In the genomic region with DNA sequence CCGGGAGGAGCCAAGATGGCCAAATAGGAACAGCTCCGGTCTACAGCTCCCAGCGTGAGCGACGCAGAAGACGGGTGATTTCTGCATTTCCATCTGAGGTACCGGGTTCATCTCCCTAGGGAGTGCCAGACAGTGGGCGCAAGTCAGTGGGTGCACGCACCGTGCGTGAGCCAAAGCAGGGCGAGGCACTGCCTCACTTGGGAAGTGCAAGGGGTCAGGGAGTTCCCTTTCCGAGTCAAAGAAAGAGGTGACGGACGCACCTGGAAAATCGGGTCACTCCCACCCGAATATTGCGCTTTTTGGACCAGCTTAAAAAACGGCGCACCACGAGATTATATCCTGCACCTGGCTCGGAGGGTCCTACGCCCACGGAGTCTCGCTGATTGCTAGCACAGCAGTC, we compare ENCODE assay signal across 8 cellular contexts.
DNase-seq lines count a peak whose midpoint lies in the region; ATAC-seq and TF ChIP-seq lines count a peak whose summit lies in the region.
"Not testable (repeated sequence)": the region's sequence is repeated elsewhere in the genome, so short reads cannot be mapped to it uniquely, and the experiment has no call there.

No MANE protein-coding gene starts in this region.

- not testable (repeated sequence) for TF ChIP-seq CTCF in WTC11 (IDR thresholded peaks at IDR 0.05); endodermal cell (conservative IDR thresholded peaks at IDR 0.05); neural crest cell (conservative IDR thresholded peaks at IDR 0.05); type B pancreatic cell (conservative IDR thresholded peaks at IDR 0.05)

- H3K4me3 Mint-ChIP-seq in WTC11 (peak overlapping the region; percentile 27; the same call in 1 of the 2 replicates), endodermal cell (peak overlapping the region; percentile 57), neural crest cell (peak overlapping the region; percentile 65), type B pancreatic cell (peak overlapping the region; percentile 2)

- POLR2A ChIA-PET in WTC11 (lab: Charles Lee) = not testable (repeated sequence)

- H3K4me1 Mint-ChIP-seq in WTC11; endodermal cell; type B pancreatic cell (ENCODE audit: unreplicated experiment): not testable (repeated sequence)
- peaks cover 10% of the 10 kb centered on the region for H3K4me1 Mint-ChIP-seq in neural crest cell

- H3K27ac Mint-ChIP-seq in WTC11, type B pancreatic cell: not testable (repeated sequence)
- peak overlapping the region; percentile 58 for H3K27ac Mint-ChIP-seq in endodermal cell
- peak overlapping the region; percentile 20 for H3K27ac Mint-ChIP-seq in neural crest cell (ENCODE audit: unreplicated experiment)

- ATAC-seq in WTC11 = not testable (repeated sequence)

- H3K27me3 ChIP-seq in H7 (ENCODE audit: control insufficient read depth, insufficient read depth, low read length); HUES6 (ENCODE audit: control insufficient read depth, insufficient read depth, low read length); endodermal cell (ENCODE audit: control insufficient read depth, insufficient read depth, low read length, poor library complexity, severe bottlenecking): not testable (repeated sequence)

- not testable (repeated sequence) for H3K36me3 ChIP-seq in H7 (replicated peaks; ENCODE audit: control insufficient read depth, insufficient read depth, low read length); HUES6 (ENCODE audit: control insufficient read depth, insufficient read depth, low read length); endodermal cell (ENCODE audit: control insufficient read depth, insufficient read depth, low read length)

- H3K36me3 Mint-ChIP-seq in WTC11; endodermal cell (ENCODE audit: low read depth); neural crest cell (ENCODE audit: low read depth); type B pancreatic cell: not testable (repeated sequence)

- 86% methylated on average over 10 of the region's 25 CpGs; no CpG with 5 or more reads in 1 of the 2 experiments for WGBS in endodermal cell (ENCODE audit: insufficient coverage in 1 of 2, insufficient read length in 1 of 2), 2 experiments

- DNase-seq in DMS53 (lab: John Stamatoyannopoulos, UW) (peak; percentile 30), NCI-H748 (lab: John Stamatoyannopoulos, UW; ENCODE audit: unreplicated experiment) (peak; percentile 16)
- DNase-seq in H7; WTC11 (ENCODE audit: low spot score); endodermal cell; neural crest cell (ENCODE audit: low read depth, low spot score); type B pancreatic cell (ENCODE audit: extremely low spot score, unreplicated experiment): not testable (repeated sequence)

- H3K4me3 ChIP-seq in H7 (ENCODE audit: insufficient read depth, low read depth, low read length) = peak overlapping the region; percentile 10; the same call in 1 of the 2 replicates
- H3K4me3 ChIP-seq in HUES6 (ENCODE audit: low read depth, low read length) = peak overlapping the region; percentile 58
- H3K4me3 ChIP-seq in endodermal cell (ENCODE audit: low read length) = not testable (repeated sequence)

- H3K9me3 ChIP-seq in HUES6 (ENCODE audit: control insufficient read depth, insufficient read depth, low read depth, low read length); endodermal cell (ENCODE audit: control insufficient read depth, low read length): not testable (repeated sequence)

- not testable (repeated sequence) for H3K27me3 Mint-ChIP-seq in WTC11 (ENCODE audit: low read depth); endodermal cell (ENCODE audit: insufficient read depth); neural crest cell (ENCODE audit: low read depth); type B pancreatic cell

- not testable (repeated sequence) for H3K4me1 ChIP-seq in HUES6 (ENCODE audit: control insufficient read depth, insufficient read depth, low read length); endodermal cell (ENCODE audit: control insufficient read depth, insufficient read depth, low read length)

- peak overlapping the region; percentile 62 for H3K9ac ChIP-seq in HUES6 (ENCODE audit: low read length)
- not testable (repeated sequence) for H3K9ac ChIP-seq in endodermal cell (ENCODE audit: extremely low read depth, low read length, poor library complexity, severe bottlenecking)

- H3K9me3 Mint-ChIP-seq in WTC11 (peaks cover 23% of the 10 kb centered on the region), endodermal cell (peaks cover 17% of the 10 kb centered on the region), type B pancreatic cell (peaks cover 11% of the 10 kb centered on the region)
- not testable (repeated sequence) for H3K9me3 Mint-ChIP-seq in neural crest cell

- CTCF ChIA-PET in WTC11 (lab: Charles Lee) = not testable (repeated sequence)

- not testable (repeated sequence) for H3K27ac ChIP-seq in HUES6 (ENCODE audit: low read depth, low read length); endodermal cell (ENCODE audit: low read depth, low read length)

Comparison
In these comparisons a context has a peak if more than half of its experiments do, and no peak if none do; other contexts are left out.
1. H3K4me3 Mint-ChIP-seq: peak in every context shown above with its lines; median percentile 65 in neural crest cell; 57 in endodermal cell; 27 in WTC11; 2 in type B pancreatic cell.